Comparison of ENCODE assay signal across 2 cellular contexts in the genomic region with DNA sequence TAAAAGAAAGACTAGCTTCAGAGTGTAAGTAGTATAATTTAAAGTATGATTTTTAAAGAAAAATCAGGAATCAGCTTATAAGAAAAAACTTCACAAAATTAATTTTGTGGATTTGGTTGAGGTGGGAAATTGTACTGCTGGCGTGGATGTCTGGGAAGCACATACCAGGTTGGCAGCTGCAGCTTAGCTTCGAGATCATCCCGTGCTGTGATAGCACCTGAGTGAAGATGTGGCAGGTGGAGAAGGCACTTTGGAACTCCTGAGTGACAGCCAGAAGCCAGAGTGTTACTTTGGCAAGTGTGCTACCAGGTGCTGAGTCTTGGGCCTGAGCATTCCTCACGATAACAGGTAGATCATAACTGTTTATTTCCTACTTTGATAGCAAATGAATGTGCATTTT.
TF ChIP-seq lines count a peak whose summit lies in the region.

No MANE protein-coding gene starts in this region.

TF ChIP-seq in GM12891, 5 proteins besides CTCF, POLR2A, EP300 and RAD21 (continued from another document):
- TF ChIP-seq PAX5 (IDR thresholded peaks at IDR 0.05; ENCODE audit: insufficient read depth, low read length, severe bottlenecking) (no peak), POLR2AphosphoS5 (IDR thresholded peaks at IDR 0.05; ENCODE audit: low read depth, low read length) (no peak)

TF ChIP-seq in GM12878, 131 proteins besides CTCF, POLR2A, EP300 and RAD21 (continued from another document):
- TF ChIP-seq, protein P1, sequence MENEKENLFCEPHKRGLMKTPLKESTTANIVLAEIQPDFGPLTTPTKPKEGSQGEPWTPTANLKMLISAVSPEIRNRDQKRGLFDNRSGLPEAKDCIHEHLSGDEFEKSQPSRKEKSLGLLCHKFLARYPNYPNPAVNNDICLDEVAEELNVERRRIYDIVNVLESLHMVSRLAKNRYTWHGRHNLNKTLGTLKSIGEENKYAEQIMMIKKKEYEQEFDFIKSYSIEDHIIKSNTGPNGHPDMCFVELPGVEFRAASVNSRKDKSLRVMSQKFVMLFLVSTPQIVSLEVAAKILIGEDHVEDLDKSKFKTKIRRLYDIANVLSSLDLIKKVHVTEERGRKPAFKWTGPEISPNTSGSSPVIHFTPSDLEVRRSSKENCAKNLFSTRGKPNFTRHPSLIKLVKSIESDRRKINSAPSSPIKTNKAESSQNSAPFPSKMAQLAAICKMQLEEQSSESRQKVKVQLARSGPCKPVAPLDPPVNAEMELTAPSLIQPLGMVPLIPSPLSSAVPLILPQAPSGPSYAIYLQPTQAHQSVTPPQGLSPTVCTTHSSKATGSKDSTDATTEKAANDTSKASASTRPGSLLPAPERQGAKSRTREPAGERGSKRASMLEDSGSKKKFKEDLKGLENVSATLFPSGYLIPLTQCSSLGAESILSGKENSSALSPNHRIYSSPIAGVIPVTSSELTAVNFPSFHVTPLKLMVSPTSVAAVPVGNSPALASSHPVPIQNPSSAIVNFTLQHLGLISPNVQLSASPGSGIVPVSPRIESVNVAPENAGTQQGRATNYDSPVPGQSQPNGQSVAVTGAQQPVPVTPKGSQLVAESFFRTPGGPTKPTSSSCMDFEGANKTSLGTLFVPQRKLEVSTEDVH (IDR thresholded peaks at IDR 0.05; ENCODE audit: low read depth, partially characterized antibody) = no peak
- no peak for TF ChIP-seq ZZZ3 (IDR thresholded peaks at IDR 0.05; ENCODE audit: control insufficient read depth, insufficient read length, low read depth)
- TF ChIP-seq, protein P2, sequence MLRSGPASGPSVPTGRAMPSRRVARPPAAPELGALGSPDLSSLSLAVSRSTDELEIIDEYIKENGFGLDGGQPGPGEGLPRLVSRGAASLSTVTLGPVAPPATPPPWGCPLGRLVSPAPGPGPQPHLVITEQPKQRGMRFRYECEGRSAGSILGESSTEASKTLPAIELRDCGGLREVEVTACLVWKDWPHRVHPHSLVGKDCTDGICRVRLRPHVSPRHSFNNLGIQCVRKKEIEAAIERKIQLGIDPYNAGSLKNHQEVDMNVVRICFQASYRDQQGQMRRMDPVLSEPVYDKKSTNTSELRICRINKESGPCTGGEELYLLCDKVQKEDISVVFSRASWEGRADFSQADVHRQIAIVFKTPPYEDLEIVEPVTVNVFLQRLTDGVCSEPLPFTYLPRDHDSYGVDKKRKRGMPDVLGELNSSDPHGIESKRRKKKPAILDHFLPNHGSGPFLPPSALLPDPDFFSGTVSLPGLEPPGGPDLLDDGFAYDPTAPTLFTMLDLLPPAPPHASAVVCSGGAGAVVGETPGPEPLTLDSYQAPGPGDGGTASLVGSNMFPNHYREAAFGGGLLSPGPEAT (IDR thresholded peaks at IDR 0.05; ENCODE audit: low read depth) = no peak
- TF ChIP-seq, protein P3, sequence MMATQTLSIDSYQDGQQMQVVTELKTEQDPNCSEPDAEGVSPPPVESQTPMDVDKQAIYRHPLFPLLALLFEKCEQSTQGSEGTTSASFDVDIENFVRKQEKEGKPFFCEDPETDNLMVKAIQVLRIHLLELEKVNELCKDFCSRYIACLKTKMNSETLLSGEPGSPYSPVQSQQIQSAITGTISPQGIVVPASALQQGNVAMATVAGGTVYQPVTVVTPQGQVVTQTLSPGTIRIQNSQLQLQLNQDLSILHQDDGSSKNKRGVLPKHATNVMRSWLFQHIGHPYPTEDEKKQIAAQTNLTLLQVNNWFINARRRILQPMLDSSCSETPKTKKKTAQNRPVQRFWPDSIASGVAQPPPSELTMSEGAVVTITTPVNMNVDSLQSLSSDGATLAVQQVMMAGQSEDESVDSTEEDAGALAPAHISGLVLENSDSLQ (IDR thresholded peaks at IDR 0.05) = peak; percentile 38; the same call in 1 of the 2 replicates
- TF ChIP-seq, protein P4, sequence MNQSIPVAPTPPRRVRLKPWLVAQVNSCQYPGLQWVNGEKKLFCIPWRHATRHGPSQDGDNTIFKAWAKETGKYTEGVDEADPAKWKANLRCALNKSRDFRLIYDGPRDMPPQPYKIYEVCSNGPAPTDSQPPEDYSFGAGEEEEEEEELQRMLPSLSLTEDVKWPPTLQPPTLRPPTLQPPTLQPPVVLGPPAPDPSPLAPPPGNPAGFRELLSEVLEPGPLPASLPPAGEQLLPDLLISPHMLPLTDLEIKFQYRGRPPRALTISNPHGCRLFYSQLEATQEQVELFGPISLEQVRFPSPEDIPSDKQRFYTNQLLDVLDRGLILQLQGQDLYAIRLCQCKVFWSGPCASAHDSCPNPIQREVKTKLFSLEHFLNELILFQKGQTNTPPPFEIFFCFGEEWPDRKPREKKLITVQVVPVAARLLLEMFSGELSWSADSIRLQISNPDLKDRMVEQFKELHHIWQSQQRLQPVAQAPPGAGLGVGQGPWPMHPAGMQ (IDR thresholded peaks at IDR 0.05; ENCODE audit: borderline replicate concordance) = no peak
